In the genomic region with DNA sequence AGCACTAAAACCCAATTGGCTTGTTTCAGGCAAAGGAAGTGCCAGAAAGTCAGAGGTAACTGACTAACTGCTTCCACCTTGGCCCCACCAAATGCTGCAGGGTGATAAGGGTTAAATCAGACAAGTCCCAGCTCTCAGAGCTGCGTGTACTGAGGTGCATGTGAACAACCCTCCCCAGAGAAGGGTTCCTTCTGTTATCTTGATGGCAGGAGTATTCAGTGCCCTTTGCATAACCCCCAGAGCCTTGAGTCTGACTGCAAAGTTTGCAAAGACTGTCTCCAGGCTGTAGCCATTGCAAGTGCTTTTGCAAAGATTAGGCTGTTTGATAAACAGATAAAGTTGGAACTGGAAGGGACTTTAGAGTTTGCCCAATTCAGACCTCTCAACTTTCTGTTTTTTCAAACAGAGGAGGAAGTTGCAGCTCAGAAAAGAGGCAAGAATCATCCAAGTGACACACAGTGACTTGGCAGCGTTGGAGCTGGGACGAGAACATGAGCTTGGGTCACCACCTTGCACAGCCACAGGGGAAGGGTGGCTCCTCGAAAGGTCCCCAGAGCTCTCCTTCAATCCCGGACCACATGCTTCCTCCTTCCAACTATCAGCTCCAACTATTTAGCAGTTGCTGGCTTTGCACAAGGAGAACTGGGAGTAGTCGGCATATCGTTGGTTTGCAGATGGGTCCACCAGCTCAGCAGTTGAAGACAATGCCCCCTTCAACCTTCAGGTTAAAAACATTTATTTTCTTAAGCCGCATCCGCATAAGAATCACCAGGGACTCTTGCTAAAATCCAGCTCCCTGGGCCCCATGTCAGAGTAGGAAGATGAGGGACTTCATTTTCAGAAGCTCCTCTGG, we compare ENCODE assay signal across 12 cellular contexts.
DNase-seq lines count a peak whose midpoint lies in the region; ATAC-seq and TF ChIP-seq lines count a peak whose summit lies in the region.
"Had no signal": no experiment of that assay in that cellular context is flagged by ENCODE, and none has a peak within 500 bp of the region (broad histone marks: within the 10 kb centered on the region; RNA-seq: fewer than 3 reads in every experiment).

No MANE protein-coding gene starts in this region.

- no peak for TF ChIP-seq CTCF in left ventricle myocardium inferior (IDR thresholded peaks at IDR 0.05; ENCODE audit: borderline replicate concordance)
- TF ChIP-seq CTCF in Panc1 (IDR thresholded peaks at IDR 0.05), result no peak
- no peak for TF ChIP-seq CTCF in hepatocyte (IDR thresholded peaks at IDR 0.05; ENCODE audit: poor library complexity)
- no peak for TF ChIP-seq CTCF in type B pancreatic cell (conservative IDR thresholded peaks at IDR 0.05)

- no peak overlapping the region for H3K4me3 Mint-ChIP-seq in type B pancreatic cell

- ATAC-seq in Right ventricle myocardium inferior, result peak; percentile 40
- peak; percentile 77 for ATAC-seq in Panc1
- no peak for ATAC-seq in HG03039 (IDR thresholded peaks at IDR 0.05; ENCODE audit: unreplicated experiment)

- H4K20me1 ChIP-seq in hepatocyte (ENCODE audit: insufficient read depth, poor library complexity, severe bottlenecking), result no peaks in the 10 kb centered on the region

- WGBS in hepatocyte (ENCODE audit: low lambda C conversion rate, missing lambda C conversion rate), result 53% methylated on average over 9 of the region's 9 CpGs

- peak overlapping the region; percentile 74 for H3K27ac Mint-ChIP-seq in type B pancreatic cell

- POLR2A ChIA-PET in Panc1 (lab: Charles Lee), result no interaction called here

- H3K36me3 ChIP-seq in left ventricle myocardium inferior (no peaks in the 10 kb centered on the region), Panc1 (ENCODE audit: control insufficient read depth, insufficient read depth, low read length) (no peaks in the 10 kb centered on the region), hepatocyte (replicated peaks; ENCODE audit: insufficient read depth, low read depth) (no peaks in the 10 kb centered on the region)

- H3K27ac ChIP-seq in left ventricle myocardium inferior (replicated peaks) (no peak overlapping the region), Panc1 (ENCODE audit: low read length) (peak overlapping the region; percentile 56), hepatocyte (peak overlapping the region; percentile 74)

- intact Hi-C loops in Right ventricle myocardium inferior (cut with DNase I), result no loop called here
- intact Hi-C loops in left ventricle myocardium inferior (cut with micrococcal nuclease), result no loop called here
- intact Hi-C loops in Panc1 (cut with micrococcal nuclease; ENCODE audit: unreplicated experiment), result no loop called here

- peaks cover 8% of the 10 kb centered on the region for H3K27me3 ChIP-seq in left ventricle myocardium inferior (ENCODE audit: low read depth)
- no peaks in the 10 kb centered on the region for H3K27me3 ChIP-seq in Panc1 (ENCODE audit: control insufficient read depth, insufficient read depth, low read length)
- no peaks in the 10 kb centered on the region for H3K27me3 ChIP-seq in hepatocyte

- DNase-seq in Right ventricle myocardium inferior (ENCODE audit: missing footprints) (no peak), left ventricle myocardium inferior (no peak), Panc1 (ENCODE audit: low read depth, low spot score) (no peak), hepatocyte (ENCODE audit: low spot score) (peak; percentile 52), type B pancreatic cell (ENCODE audit: extremely low spot score, unreplicated experiment) (no peak), DMS153 (lab: John Stamatoyannopoulos, UW) (no peak), islet precursor cell (no peak)
- DNase-seq: activated effector memory CD4-positive, alpha-beta T cell treated with Interleukin-2 at 50 U/mL for 16 hours; foreskin melanocyte; NCI-H1417; NK-92 treated with Interleukin-12 subunit alpha and Interleukin-12 subunit beta, amount 100 ng/mL, for 24 hours had no signal

- peaks cover 10% of the 10 kb centered on the region for H3K4me1 ChIP-seq in left ventricle myocardium inferior
- peaks cover 12% of the 10 kb centered on the region; the same call in 1 of the 2 replicates for H3K4me1 ChIP-seq in Panc1 (ENCODE audit: control insufficient read depth, insufficient read depth, low read length)
- H3K4me1 ChIP-seq in hepatocyte (ENCODE audit: insufficient read depth), result peaks cover 47% of the 10 kb centered on the region

- H3K9me2 ChIP-seq in hepatocyte (replicated peaks; ENCODE audit: insufficient read depth), result no peaks in the 10 kb centered on the region

- peak overlapping the region; percentile 64 for H3K4me2 ChIP-seq in hepatocyte

- H3K4me1 Mint-ChIP-seq in type B pancreatic cell (ENCODE audit: unreplicated experiment), result peaks cover 54% of the 10 kb centered on the region

- H3K9me3 ChIP-seq in left ventricle myocardium inferior (replicated peaks), result peaks cover 12% of the 10 kb centered on the region
- peaks cover 15% of the 10 kb centered on the region; the same call in 1 of the 2 replicates for H3K9me3 ChIP-seq in Panc1 (ENCODE audit: control insufficient read depth, insufficient read depth, low read depth, low read length)
- H3K9me3 ChIP-seq in hepatocyte (ENCODE audit: low read depth), result no peaks in the 10 kb centered on the region

- H3K9me3 Mint-ChIP-seq in type B pancreatic cell, result peaks cover 13% of the 10 kb centered on the region

- H3K4me3 ChIP-seq in left ventricle myocardium inferior (no peak overlapping the region), Panc1 (ENCODE audit: low read depth in 2 of 2, low read length in 2 of 2) (no peak overlapping the region), hepatocyte (no peak overlapping the region)

- peaks cover 3% of the 10 kb centered on the region for H3K36me3 Mint-ChIP-seq in type B pancreatic cell

- no peaks in the 10 kb centered on the region for H3K79me2 ChIP-seq in hepatocyte

- in situ Hi-C loops in Panc1 (cut with HindIII; ENCODE audit: low pct_unique_long_range_greater_than_20kb, low sequenced_read_pairs), result no loop called here

- no peak overlapping the region for H2AFZ ChIP-seq in hepatocyte

- CTCF ChIA-PET in Panc1 (lab: Charles Lee), result interaction anchor here (0.7 kb wide), 1 partner anchor 127 kb away, joined by 3 read pairs; no protein-coding TSS in a partner anchor

- H3K27me3 Mint-ChIP-seq in type B pancreatic cell, result no peaks in the 10 kb centered on the region

- BruUV-seq in Panc1 (replicated peaks; lab: Mats Ljungman, UMichigan), result no TSS peak
